1 cellular context compared by ENCODE assay signal in the genomic region with DNA sequence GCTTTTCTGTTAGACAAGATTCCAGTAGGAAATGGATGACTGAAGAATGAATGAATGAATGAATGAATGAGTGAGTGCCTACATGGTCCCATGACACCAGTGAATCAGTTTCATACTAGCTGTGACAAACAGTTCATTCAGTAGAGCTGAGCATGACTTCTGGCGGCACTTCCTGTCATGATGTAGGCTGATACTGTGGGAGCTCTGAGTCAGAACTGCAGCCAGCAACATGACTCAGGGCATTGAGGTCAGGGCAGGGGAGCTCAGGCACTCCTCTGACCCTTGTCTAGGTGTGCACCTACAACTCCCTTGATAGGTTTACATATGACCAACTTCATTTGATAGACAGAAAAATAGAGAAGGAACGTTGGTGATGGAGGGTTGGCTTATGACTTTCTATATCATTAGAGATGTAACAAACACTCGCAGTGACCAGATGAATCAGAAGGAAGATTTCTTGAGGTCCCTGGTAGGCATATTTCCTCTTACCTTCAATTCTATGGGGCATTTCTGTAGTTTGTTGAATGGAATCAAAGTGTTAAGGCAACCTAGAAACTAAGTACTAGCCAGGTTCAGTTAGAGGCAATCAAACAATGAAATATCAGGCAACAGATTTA.
TF ChIP-seq lines count a peak whose summit lies in the region.

No MANE protein-coding gene starts in this region.

TF ChIP-seq in K562, 482 proteins besides CTCF, POLR2A, EP300 and RAD21 (continued from another document and continues in another):
- TF ChIP-seq SOX6 (IDR thresholded peaks at IDR 0.05) (0 out of 2 replicates have a peak, but pooled peaks have one; percentile 15), DMBX1 (CRISPR knock-in tag; IDR thresholded peaks at IDR 0.05; ENCODE audit: borderline replicate concordance) (no peak), GTF2B (IDR thresholded peaks at IDR 0.05; ENCODE audit: extremely low read depth, insufficient read length) (no peak), CHCHD3 (CRISPR knock-in tag; IDR thresholded peaks at IDR 0.05) (no peak), TAF9B (IDR thresholded peaks at IDR 0.05; ENCODE audit: partially characterized antibody) (peak; percentile 30), FOS (IDR thresholded peaks at IDR 0.05; ENCODE audit: extremely low read depth, insufficient read length) (peak; percentile 46), RBFOX2 (IDR thresholded peaks at IDR 0.05; ENCODE audit: low read depth, low read length) (no peak), GABPA (tag; conservative IDR thresholded peaks at IDR 0.05; ENCODE audit: low read depth) (peak; percentile 64), NFE2 (IDR thresholded peaks at IDR 0.05; ENCODE audit: low read depth) (peak; percentile 87), POLR2AphosphoS5 (IDR thresholded peaks at IDR 0.05; ENCODE audit: control insufficient read depth, insufficient read depth, low read depth, low read length) (no peak), ZKSCAN1 (IDR thresholded peaks at IDR 0.05; ENCODE audit: low read depth, low read length) (no peak), SPI1 (IDR thresholded peaks at IDR 0.05; ENCODE audit: borderline replicate concordance, low read depth, low read length) (peak; percentile 79), ARID1B (IDR thresholded peaks at IDR 0.05) (peak; percentile 79), BACH1 (tag; IDR thresholded peaks at IDR 0.05) (peak; percentile 77; the same call in 1 of the 2 replicates), ATF7 (IDR thresholded peaks at IDR 0.05) (peak; percentile 57), HMGN3 (IDR thresholded peaks at IDR 0.05; ENCODE audit: borderline replicate concordance, extremely low read depth, insufficient read length, low read depth, low read length) (no peak), ZBTB9 (CRISPR knock-in tag; IDR thresholded peaks at IDR 0.05) (no peak), SAFB2 (IDR thresholded peaks at IDR 0.05; ENCODE audit: borderline replicate concordance, low read depth, low read length, severe bottlenecking) (no peak), JUN (IDR thresholded peaks at IDR 0.05; ENCODE audit: borderline replicate concordance, low read depth, low read length) (peak; percentile 81), JUN (CRISPR knock-in tag; IDR thresholded peaks at IDR 0.05; ENCODE audit: borderline replicate concordance) (no peak), CBX8 (IDR thresholded peaks at IDR 0.05; ENCODE audit: borderline replicate concordance, extremely low read depth, low read depth, low read length, poor library complexity, severe bottlenecking) (no peak), BHLHE40 (IDR thresholded peaks at IDR 0.05; ENCODE audit: low read length) (0 out of 2 replicates have a peak, but pooled peaks have one; percentile 17), HMBOX1 (IDR thresholded peaks at IDR 0.05) (0 out of 2 replicates have a peak, but pooled peaks have one; percentile 17), EP400 (IDR thresholded peaks at IDR 0.05) (peak; percentile 38; the same call in 1 of the 2 replicates), EHMT2 (IDR thresholded peaks at IDR 0.05) (peak; percentile 81), DNMT1 (IDR thresholded peaks at IDR 0.05) (no peak), MAFG (tag; conservative IDR thresholded peaks at IDR 0.05) (peak; percentile 70; the same call in 1 of the 2 replicates), NCOR1 (IDR thresholded peaks at IDR 0.05) (peak; percentile 36; the same call in 1 of the 2 replicates), THRA (IDR thresholded peaks at IDR 0.05) (peak; percentile 66), ATF1 (CRISPR knock-in tag; IDR thresholded peaks at IDR 0.05) (no peak), ATF1 (tag; IDR thresholded peaks at IDR 0.05) (0 out of 2 replicates have a peak, but pooled peaks have one; percentile 44), SMARCE1 (IDR thresholded peaks at IDR 0.05) (peak; percentile 80), ZEB2 (IDR thresholded peaks at IDR 0.05) (0 out of 2 replicates have a peak, but pooled peaks have one; percentile 29), NEUROD1 (IDR thresholded peaks at IDR 0.05; ENCODE audit: borderline replicate concordance, low read depth, low read length, partially characterized antibody) (peak; percentile 24), KLF16 (IDR thresholded peaks at IDR 0.05) (no peak), TCFL5 (CRISPR knock-in tag; conservative IDR thresholded peaks at IDR 0.05) (no peak), NCOA1 (IDR thresholded peaks at IDR 0.05; ENCODE audit: low read depth) (peak; percentile 49; the same call in 1 of the 2 replicates), DPF2 (IDR thresholded peaks at IDR 0.05) (peak; percentile 88)
- TF ChIP-seq, protein P1, sequence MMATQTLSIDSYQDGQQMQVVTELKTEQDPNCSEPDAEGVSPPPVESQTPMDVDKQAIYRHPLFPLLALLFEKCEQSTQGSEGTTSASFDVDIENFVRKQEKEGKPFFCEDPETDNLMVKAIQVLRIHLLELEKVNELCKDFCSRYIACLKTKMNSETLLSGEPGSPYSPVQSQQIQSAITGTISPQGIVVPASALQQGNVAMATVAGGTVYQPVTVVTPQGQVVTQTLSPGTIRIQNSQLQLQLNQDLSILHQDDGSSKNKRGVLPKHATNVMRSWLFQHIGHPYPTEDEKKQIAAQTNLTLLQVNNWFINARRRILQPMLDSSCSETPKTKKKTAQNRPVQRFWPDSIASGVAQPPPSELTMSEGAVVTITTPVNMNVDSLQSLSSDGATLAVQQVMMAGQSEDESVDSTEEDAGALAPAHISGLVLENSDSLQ (IDR thresholded peaks at IDR 0.05): peak; percentile 44
- TF ChIP-seq, protein P2, sequence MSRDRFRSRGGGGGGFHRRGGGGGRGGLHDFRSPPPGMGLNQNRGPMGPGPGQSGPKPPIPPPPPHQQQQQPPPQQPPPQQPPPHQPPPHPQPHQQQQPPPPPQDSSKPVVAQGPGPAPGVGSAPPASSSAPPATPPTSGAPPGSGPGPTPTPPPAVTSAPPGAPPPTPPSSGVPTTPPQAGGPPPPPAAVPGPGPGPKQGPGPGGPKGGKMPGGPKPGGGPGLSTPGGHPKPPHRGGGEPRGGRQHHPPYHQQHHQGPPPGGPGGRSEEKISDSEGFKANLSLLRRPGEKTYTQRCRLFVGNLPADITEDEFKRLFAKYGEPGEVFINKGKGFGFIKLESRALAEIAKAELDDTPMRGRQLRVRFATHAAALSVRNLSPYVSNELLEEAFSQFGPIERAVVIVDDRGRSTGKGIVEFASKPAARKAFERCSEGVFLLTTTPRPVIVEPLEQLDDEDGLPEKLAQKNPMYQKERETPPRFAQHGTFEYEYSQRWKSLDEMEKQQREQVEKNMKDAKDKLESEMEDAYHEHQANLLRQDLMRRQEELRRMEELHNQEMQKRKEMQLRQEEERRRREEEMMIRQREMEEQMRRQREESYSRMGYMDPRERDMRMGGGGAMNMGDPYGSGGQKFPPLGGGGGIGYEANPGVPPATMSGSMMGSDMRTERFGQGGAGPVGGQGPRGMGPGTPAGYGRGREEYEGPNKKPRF (IDR thresholded peaks at IDR 0.05; ENCODE audit: low read depth, low read length): no peak
- TF ChIP-seq, protein P3, sequence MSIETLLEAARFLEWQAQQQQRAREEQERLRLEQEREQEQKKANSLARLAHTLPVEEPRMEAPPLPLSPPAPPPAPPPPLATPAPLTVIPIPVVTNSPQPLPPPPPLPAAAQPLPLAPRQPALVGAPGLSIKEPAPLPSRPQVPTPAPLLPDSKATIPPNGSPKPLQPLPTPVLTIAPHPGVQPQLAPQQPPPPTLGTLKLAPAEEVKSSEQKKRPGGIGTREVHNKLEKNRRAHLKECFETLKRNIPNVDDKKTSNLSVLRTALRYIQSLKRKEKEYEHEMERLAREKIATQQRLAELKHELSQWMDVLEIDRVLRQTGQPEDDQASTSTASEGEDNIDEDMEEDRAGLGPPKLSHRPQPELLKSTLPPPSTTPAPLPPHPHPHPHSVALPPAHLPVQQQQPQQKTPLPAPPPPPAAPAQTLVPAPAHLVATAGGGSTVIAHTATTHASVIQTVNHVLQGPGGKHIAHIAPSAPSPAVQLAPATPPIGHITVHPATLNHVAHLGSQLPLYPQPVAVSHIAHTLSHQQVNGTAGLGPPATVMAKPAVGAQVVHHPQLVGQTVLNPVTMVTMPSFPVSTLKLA (conservative IDR thresholded peaks at IDR 0.05): peak in 1 of 2 experiments; percentile 54; a peak in 2 of 4 replicates
- TF ChIP-seq, protein P4, sequence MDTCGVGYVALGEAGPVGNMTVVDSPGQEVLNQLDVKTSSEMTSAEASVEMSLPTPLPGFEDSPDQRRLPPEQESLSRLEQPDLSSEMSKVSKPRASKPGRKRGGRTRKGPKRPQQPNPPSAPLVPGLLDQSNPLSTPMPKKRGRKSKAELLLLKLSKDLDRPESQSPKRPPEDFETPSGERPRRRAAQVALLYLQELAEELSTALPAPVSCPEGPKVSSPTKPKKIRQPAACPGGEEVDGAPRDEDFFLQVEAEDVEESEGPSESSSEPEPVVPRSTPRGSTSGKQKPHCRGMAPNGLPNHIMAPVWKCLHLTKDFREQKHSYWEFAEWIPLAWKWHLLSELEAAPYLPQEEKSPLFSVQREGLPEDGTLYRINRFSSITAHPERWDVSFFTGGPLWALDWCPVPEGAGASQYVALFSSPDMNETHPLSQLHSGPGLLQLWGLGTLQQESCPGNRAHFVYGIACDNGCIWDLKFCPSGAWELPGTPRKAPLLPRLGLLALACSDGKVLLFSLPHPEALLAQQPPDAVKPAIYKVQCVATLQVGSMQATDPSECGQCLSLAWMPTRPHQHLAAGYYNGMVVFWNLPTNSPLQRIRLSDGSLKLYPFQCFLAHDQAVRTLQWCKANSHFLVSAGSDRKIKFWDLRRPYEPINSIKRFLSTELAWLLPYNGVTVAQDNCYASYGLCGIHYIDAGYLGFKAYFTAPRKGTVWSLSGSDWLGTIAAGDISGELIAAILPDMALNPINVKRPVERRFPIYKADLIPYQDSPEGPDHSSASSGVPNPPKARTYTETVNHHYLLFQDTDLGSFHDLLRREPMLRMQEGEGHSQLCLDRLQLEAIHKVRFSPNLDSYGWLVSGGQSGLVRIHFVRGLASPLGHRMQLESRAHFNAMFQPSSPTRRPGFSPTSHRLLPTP (IDR thresholded peaks at IDR 0.05; ENCODE audit: borderline replicate concordance, extremely low read depth, insufficient read length): no peak
